In the genomic region with DNA sequence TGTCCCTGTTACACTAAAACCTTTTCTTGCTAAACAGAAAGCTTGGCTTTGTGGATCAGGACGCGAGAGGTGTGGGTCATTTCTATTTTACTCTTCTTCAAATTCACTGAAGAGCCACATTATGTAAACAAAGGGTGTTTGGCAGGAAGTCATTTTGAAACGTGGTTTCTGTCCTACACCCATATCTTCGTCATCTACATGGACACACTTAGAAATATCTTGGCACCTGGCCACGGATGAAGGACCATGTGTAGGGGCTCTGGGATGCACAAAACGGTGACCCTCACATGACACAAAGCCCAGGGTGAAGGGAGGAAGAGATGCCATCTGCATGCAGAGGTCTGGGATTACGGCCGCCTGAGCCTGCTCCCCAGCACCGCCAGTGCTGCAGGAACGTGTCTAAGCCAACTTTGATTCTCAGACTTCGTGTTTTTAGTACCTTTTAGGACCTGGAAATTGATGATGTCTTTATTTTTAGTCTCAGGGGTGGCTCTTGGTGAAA, we compare ENCODE assay signal across 1 cellular context.
A peak's percentile ranks its signal among the peaks of the same experiment; 100 is the strongest.
TF ChIP-seq lines count a peak whose summit lies in the region.

No MANE protein-coding gene starts in this region.

TF ChIP-seq in SK-N-SH, 30 proteins besides CTCF, POLR2A, EP300 and RAD21 (continued from another document):
- TF ChIP-seq, protein P1, sequence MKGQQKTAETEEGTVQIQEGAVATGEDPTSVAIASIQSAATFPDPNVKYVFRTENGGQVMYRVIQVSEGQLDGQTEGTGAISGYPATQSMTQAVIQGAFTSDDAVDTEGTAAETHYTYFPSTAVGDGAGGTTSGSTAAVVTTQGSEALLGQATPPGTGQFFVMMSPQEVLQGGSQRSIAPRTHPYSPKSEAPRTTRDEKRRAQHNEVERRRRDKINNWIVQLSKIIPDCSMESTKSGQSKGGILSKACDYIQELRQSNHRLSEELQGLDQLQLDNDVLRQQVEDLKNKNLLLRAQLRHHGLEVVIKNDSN (IDR thresholded peaks at IDR 0.05; ENCODE audit: borderline replicate concordance, low read depth) = no peak
- TF ChIP-seq TEAD4 (IDR thresholded peaks at IDR 0.05; ENCODE audit: borderline replicate concordance, insufficient read depth) = no peak
- TF ChIP-seq, protein P2, sequence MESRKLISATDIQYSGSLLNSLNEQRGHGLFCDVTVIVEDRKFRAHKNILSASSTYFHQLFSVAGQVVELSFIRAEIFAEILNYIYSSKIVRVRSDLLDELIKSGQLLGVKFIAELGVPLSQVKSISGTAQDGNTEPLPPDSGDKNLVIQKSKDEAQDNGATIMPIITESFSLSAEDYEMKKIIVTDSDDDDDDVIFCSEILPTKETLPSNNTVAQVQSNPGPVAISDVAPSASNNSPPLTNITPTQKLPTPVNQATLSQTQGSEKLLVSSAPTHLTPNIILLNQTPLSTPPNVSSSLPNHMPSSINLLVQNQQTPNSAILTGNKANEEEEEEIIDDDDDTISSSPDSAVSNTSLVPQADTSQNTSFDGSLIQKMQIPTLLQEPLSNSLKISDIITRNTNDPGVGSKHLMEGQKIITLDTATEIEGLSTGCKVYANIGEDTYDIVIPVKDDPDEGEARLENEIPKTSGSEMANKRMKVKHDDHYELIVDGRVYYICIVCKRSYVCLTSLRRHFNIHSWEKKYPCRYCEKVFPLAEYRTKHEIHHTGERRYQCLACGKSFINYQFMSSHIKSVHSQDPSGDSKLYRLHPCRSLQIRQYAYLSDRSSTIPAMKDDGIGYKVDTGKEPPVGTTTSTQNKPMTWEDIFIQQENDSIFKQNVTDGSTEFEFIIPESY (IDR thresholded peaks at IDR 0.05; ENCODE audit: borderline replicate concordance, low read depth) = no peak
- no peak for TF ChIP-seq YY1 (IDR thresholded peaks at IDR 0.05; ENCODE audit: low read depth)
- no peak for TF ChIP-seq TCF12 (IDR thresholded peaks at IDR 0.05)
- peak; percentile 26; the same call in 1 of the 2 replicates for TF ChIP-seq RFX5 (IDR thresholded peaks at IDR 0.05; ENCODE audit: low read length)
- TF ChIP-seq, protein P3, sequence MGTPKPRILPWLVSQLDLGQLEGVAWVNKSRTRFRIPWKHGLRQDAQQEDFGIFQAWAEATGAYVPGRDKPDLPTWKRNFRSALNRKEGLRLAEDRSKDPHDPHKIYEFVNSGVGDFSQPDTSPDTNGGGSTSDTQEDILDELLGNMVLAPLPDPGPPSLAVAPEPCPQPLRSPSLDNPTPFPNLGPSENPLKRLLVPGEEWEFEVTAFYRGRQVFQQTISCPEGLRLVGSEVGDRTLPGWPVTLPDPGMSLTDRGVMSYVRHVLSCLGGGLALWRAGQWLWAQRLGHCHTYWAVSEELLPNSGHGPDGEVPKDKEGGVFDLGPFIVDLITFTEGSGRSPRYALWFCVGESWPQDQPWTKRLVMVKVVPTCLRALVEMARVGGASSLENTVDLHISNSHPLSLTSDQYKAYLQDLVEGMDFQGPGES (IDR thresholded peaks at IDR 0.05; ENCODE audit: low read depth, low read length) = no peak
- no peak for TF ChIP-seq FOXM1 (IDR thresholded peaks at IDR 0.05; ENCODE audit: low read depth)
- no peak for TF ChIP-seq JUND (IDR thresholded peaks at IDR 0.05)
- TF ChIP-seq RXRA (IDR thresholded peaks at IDR 0.05; ENCODE audit: borderline replicate concordance, low read depth) = no peak
- TF ChIP-seq GATA2 (CRISPR knock-in tag; IDR thresholded peaks at IDR 0.05) = peak; percentile 93
- TF ChIP-seq MXI1 (IDR thresholded peaks at IDR 0.05; ENCODE audit: low read depth, low read length) = peak; percentile 86
